Comparison of ENCODE assay signal across 8 cellular contexts in the genomic region with DNA sequence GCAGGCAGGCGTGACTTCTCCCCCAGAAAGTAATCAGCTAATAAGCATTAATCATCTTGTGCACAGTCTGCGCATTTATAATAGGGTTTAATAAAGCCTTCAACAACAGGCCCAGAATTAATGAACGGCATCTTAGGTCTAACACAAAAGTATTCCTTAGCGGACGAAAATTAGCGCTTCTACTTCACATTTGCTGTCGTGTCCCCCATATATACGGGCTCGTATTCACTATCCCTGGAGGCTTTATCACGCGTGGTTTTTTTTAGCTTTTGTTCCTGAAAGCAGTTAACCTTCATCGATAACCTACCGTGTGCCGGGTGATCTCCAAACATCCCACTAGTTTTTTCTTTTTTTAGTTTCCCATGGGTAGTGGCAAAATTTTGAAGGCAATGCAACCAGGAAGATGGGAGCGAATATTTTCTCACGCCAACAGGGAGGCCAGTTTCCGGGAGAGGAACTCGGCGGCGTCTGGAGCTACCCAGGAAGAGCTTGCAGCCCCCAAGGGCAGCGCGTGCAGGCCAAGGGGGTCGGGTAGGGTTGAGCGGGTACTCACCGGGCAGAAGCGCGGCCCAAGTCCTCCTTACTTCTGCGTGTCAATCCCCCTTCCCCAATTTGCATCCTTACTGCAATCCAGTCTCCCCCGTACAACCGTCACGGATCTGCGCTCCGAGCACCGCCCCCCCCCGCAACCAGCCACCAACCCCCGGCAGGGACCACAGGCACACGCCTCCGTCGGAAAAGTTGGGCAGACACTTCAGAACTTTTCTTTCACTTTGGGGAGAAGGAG. TPM values are rescaled to one million over a fixed set of nuclear protein-coding genes. Genes with fewer than 3 reads are reported as not detected.
DNase-seq lines count a peak whose midpoint lies in the region; ATAC-seq and FAIRE-seq lines count a peak whose summit lies in the region.

No MANE protein-coding gene starts in this region.

- ATAC-seq in activated T-cell treated with anti-CD3 and anti-CD28 coated beads, Interleukin-2, amount 50 U/mL, for 72 hours (replicated peaks in 1 of 2) = peak; percentile 17 to 32
- ATAC-seq in stimulated activated naive B cell treated with anti-CD40 and anti-IgM and Interleukin-4, amounts not matched to agents 10 μg/mL and 1 μg/mL and 100 μg/mL, for 72 hours (replicated peaks) = no peak

- DNase-seq in NCI-H82 (lab: John Stamatoyannopoulos, UW) (peak; percentile 57), NCI-H82 treated with DMSO at 0.1 percent for 48 hours (lab: John Stamatoyannopoulos, UW; ENCODE audit: unreplicated experiment) (no peak), SW480 (ENCODE audit: low spot score) (no peak), urothelium cell line (ENCODE audit: low spot score) (no peak), islet precursor cell (no peak)
- DNase-seq in activated T-cell treated with anti-CD3 and anti-CD28 coated beads, Interleukin-2, amount 50 U/mL, for 72 hours = no peak
- DNase-seq in stimulated activated naive B cell treated with anti-CD40 and anti-IgM and Interleukin-4, amounts not matched to agents 10 μg/mL and 1 μg/mL and 100 μg/mL, for 72 hours = no peak

- H3K4me3 ChIP-seq in iPS-18a (ENCODE audit: low read length) = peak overlapping the region; percentile 81

- no peak for FAIRE-seq in urothelium cell line (lab: Jason Lieb, UNC)

- no peaks in the 10 kb centered on the region for H3K9me3 ChIP-seq in iPS-18a (ENCODE audit: control insufficient read depth, low read depth, low read length)

- H3K9ac ChIP-seq in iPS-18a (ENCODE audit: low read length) = no peak overlapping the region

- no peaks in the 10 kb centered on the region for H3K4me1 ChIP-seq in iPS-18a (ENCODE audit: control insufficient read depth, low read depth, low read length)

- H3K27me3 ChIP-seq in iPS-18a (ENCODE audit: control insufficient read depth, insufficient read depth, low read length) = peaks cover 64% of the 10 kb centered on the region

- H3K9me3 Mint-ChIP-seq in activated T-cell treated with anti-CD3 and anti-CD28 coated beads, Interleukin-2, amount 50 U/mL, for 72 hours = no peaks in the 10 kb centered on the region
- H3K9me3 Mint-ChIP-seq in stimulated activated naive B cell treated with anti-CD40 and anti-IgM and Interleukin-4, amounts not matched to agents 10 μg/mL and 1 μg/mL and 100 μg/mL, for 72 hours = no peaks in the 10 kb centered on the region

- H3K4me1 Mint-ChIP-seq in activated T-cell treated with anti-CD3 and anti-CD28 coated beads, Interleukin-2, amount 50 U/mL, for 72 hours (ENCODE audit: low read depth) = peaks cover 12% of the 10 kb centered on the region
- H3K4me1 Mint-ChIP-seq in stimulated activated naive B cell treated with anti-CD40 and anti-IgM and Interleukin-4, amounts not matched to agents 10 μg/mL and 1 μg/mL and 100 μg/mL, for 72 hours = peaks cover 13 to 17% of the 10 kb centered on the region in 2 donors

- H3K36me3 Mint-ChIP-seq in activated T-cell treated with anti-CD3 and anti-CD28 coated beads, Interleukin-2, amount 50 U/mL, for 72 hours (ENCODE audit: insufficient read depth in 2 of 2) = peaks cover 0 to 1% of the 10 kb centered on the region in 2 donors
- H3K36me3 Mint-ChIP-seq in stimulated activated naive B cell treated with anti-CD40 and anti-IgM and Interleukin-4, amounts not matched to agents 10 μg/mL and 1 μg/mL and 100 μg/mL, for 72 hours = peaks cover 0 to 3% of the 10 kb centered on the region in 2 donors

- H3K27me3 Mint-ChIP-seq in activated T-cell treated with anti-CD3 and anti-CD28 coated beads, Interleukin-2, amount 50 U/mL, for 72 hours (ENCODE audit: low read depth) = peaks cover 58% of the 10 kb centered on the region
- H3K27me3 Mint-ChIP-seq in stimulated activated naive B cell treated with anti-CD40 and anti-IgM and Interleukin-4, amounts not matched to agents 10 μg/mL and 1 μg/mL and 100 μg/mL, for 72 hours = peaks cover 25 to 36% of the 10 kb centered on the region in 2 donors

- H3K27ac ChIP-seq in iPS-18a (ENCODE audit: low read length) = no peak overlapping the region

- no peak overlapping the region for H3K27ac Mint-ChIP-seq in activated T-cell treated with anti-CD3 and anti-CD28 coated beads, Interleukin-2, amount 50 U/mL, for 72 hours
- peak overlapping the region; percentile 6 for H3K27ac Mint-ChIP-seq in stimulated activated naive B cell treated with anti-CD40 and anti-IgM and Interleukin-4, amounts not matched to agents 10 μg/mL and 1 μg/mL and 100 μg/mL, for 72 hours

- peak overlapping the region; percentile 87 for H3K4me3 Mint-ChIP-seq in activated T-cell treated with anti-CD3 and anti-CD28 coated beads, Interleukin-2, amount 50 U/mL, for 72 hours
- peak overlapping the region; percentile 85 to 88 for H3K4me3 Mint-ChIP-seq in stimulated activated naive B cell treated with anti-CD40 and anti-IgM and Interleukin-4, amounts not matched to agents 10 μg/mL and 1 μg/mL and 100 μg/mL, for 72 hours

- H3K36me3 ChIP-seq in iPS-18a (ENCODE audit: control insufficient read depth, low read depth, low read length) = no peaks in the 10 kb centered on the region

RNA-seq across cellular contexts. Expression of a gene that starts 1.5 kb away (rescaled TPM):
- not detected for total RNA-seq in activated T-cell treated with anti-CD3 and anti-CD28 coated beads, Interleukin-2, amount 50 U/mL, for 72 hours

Comparison
In these comparisons a context has a peak if more than half of its experiments do, and no peak if none do; other contexts are left out.
1. ATAC-seq: peak in activated T-cell treated with anti-CD3 and anti-CD28 coated beads, Interleukin-2, amount 50 U/mL, for 72 hours (2 of 2); none in stimulated activated naive B cell treated with anti-CD40 and anti-IgM and Interleukin-4, amounts not matched to agents 10 μg/mL and 1 μg/mL and 100 μg/mL, for 72 hours (0 of 2).